ENCODE assay signal across 1 cellular context in genomic region chr20:51484141-51484815, GRCh38.
TF ChIP-seq lines count a peak whose summit lies in the region.

No MANE protein-coding gene starts in this region.

TF ChIP-seq in HEK293, 187 proteins besides CTCF, POLR2A, EP300 and RAD21 (continued from another document):
- TF ChIP-seq KLF1 (tag by site-specific recombination; IDR thresholded peaks at IDR 0.05) (peak; percentile 71), ZNF24 (tag by site-specific recombination; IDR thresholded peaks at IDR 0.05) (no peak), ZBTB10 (tag by site-specific recombination; IDR thresholded peaks at IDR 0.05) (0 out of 2 replicates have a peak, but pooled peaks have one; percentile 15), SCRT2 (tag by site-specific recombination; IDR thresholded peaks at IDR 0.05) (peak; percentile 96), ZBTB49 (tag by site-specific recombination; IDR thresholded peaks at IDR 0.05; ENCODE audit: low read depth) (no peak), ZSCAN30 (tag by site-specific recombination; IDR thresholded peaks at IDR 0.05) (no peak), SCRT1 (tag by site-specific recombination; IDR thresholded peaks at IDR 0.05; ENCODE audit: borderline replicate concordance) (peak; percentile 66; the same call in 1 of the 2 replicates), ZBTB26 (tag by site-specific recombination; optimal IDR thresholded peaks at IDR 0.05) (no peak)
